ENCODE assay signal across 9 cellular contexts in the genomic region with DNA sequence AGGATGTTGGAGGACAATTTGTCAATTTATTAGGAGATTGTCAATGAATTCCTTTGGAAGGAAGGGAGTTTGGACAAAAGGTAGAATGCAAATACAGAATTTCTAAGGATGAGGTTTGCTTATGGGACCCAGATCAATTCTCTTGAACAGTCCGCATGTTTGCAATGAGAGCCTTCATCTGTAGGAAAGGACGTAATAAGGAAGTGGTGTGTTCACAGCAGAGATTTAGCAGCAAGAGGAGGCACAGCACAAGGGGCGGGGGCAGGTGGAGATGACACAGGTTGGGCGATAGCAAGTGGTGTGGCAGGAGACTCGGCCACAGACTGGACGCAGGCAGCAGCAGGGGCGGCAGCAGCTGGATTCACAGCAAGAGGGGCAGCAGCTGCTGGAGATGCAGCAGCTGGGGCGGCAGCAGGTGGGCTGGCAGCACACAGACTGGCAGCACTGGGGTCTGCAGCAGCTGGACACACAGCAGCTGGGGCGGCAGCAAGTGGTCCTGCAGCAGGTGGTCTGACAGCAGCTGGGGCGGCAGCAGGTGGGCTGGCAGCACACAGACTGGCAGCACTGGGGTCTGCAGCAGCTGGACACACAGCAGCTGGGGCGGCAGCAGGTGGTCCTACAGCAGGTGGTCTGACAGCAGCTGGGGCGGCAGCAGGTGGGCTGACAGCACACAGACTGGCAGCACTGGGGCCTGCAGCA. TPM values are rescaled to one million over a fixed set of nuclear protein-coding genes. Genes with fewer than 3 reads are reported as not detected.
DNase-seq lines count a peak whose midpoint lies in the region; ATAC-seq and TF ChIP-seq lines count a peak whose summit lies in the region.
"Not testable (repeated sequence)": the region's sequence is repeated elsewhere in the genome, so short reads cannot be mapped to it uniquely, and the experiment has no call there.
"Had no signal": no experiment of that assay in that cellular context is flagged by ENCODE, and none has a peak within 500 bp of the region (broad histone marks: within the 10 kb centered on the region; RNA-seq: fewer than 3 reads in every experiment).

No MANE protein-coding gene starts in this region.

- DNase-seq in CD4-positive, CD25-positive, alpha-beta regulatory T cell; H9; activated CD8-positive, alpha-beta T cell treated with anti-CD3 and anti-CD28 coated beads for 36 hours; activated naive CD4-positive, alpha-beta T cell treated with anti-CD3 and anti-CD28 coated beads, Interleukin-2, amount 50 U/mL, for 72 hours (ENCODE audit: low spot score in 2 of 2); effector memory CD8-positive, alpha-beta T cell; neural progenitor cell (ENCODE audit: low spot score): not testable (repeated sequence)

- not testable (repeated sequence) for H2AFZ ChIP-seq in H9 (ENCODE audit: low read length)
- peak overlapping the region; percentile 40 for H2AFZ ChIP-seq in neural progenitor cell (replicated peaks)

- not testable (repeated sequence) for H2BK5ac ChIP-seq in H9 (ENCODE audit: insufficient read length, low read length)

- H3K4me1 Mint-ChIP-seq in CD4-positive, CD25-positive, alpha-beta regulatory T cell = peaks cover 7 to 43% (median 16%) of the 10 kb centered on the region in 4 donors
- H3K4me1 Mint-ChIP-seq in H9 (peaks cover 11 to 12% of the 10 kb centered on the region in 2 experiments), IgD-negative memory B cell (peaks cover 2 to 34% (median 30%) of the 10 kb centered on the region in 3 donors)
- H3K4me1 Mint-ChIP-seq in activated CD8-positive, alpha-beta T cell treated with anti-CD3 and anti-CD28 coated beads for 36 hours (ENCODE audit: low read depth) = peaks cover 51% of the 10 kb centered on the region
- H3K4me1 Mint-ChIP-seq in effector memory CD8-positive, alpha-beta T cell (ENCODE audit: low read depth in 2 of 2) = peaks cover 33 to 36% of the 10 kb centered on the region in 2 donors
- H3K4me1 Mint-ChIP-seq in neural progenitor cell = not testable (repeated sequence)

- not testable (repeated sequence) for H2BK12ac ChIP-seq in H9 (ENCODE audit: insufficient read length, low read depth, low read length)

- H3K36me3 ChIP-seq in CD4-positive, CD25-positive, alpha-beta regulatory T cell (ENCODE audit: control insufficient read depth, insufficient read depth, low read length); neural progenitor cell: not testable (repeated sequence)

- H3F3A ChIP-seq in neural progenitor cell (ENCODE audit: low read depth) = not testable (repeated sequence)

- not testable (repeated sequence) for H2BK15ac ChIP-seq in H9 (ENCODE audit: low read depth, low read length)

- H3K9ac ChIP-seq in H9 (ENCODE audit: extremely low read depth, insufficient read length, low read length); neural progenitor cell: not testable (repeated sequence)

- POLR2A ChIA-PET in activated CD8-positive, alpha-beta T cell treated with anti-CD3 and anti-CD28 coated beads for 36 hours (lab: Charles Lee) = not testable (repeated sequence)

- not testable (repeated sequence) for H3K4me2 ChIP-seq in H9 (ENCODE audit: insufficient read depth, insufficient read length, low read length); neural progenitor cell

- WGBS in H9 (ENCODE audit: extremely low coverage, insufficient read length, low lambda C conversion rate) = no CpG with 5 or more reads among the region's 12 CpGs

- not testable (repeated sequence) for H3K23me2 ChIP-seq in H9 (ENCODE audit: insufficient read length, low read depth, low read length, poor library complexity, severe bottlenecking)

- H2AK5ac ChIP-seq in H9 (ENCODE audit: insufficient read length, low read length) = not testable (repeated sequence)

- not testable (repeated sequence) for H3K27me3 ChIP-seq in CD4-positive, CD25-positive, alpha-beta regulatory T cell (ENCODE audit: control insufficient read depth, insufficient read depth, low read length); H9 (ENCODE audit: insufficient read depth, low read length); neural progenitor cell

- not testable (repeated sequence) for H3K4ac ChIP-seq in H9 (ENCODE audit: low read depth, low read length)

- H2BK20ac ChIP-seq in H9 (ENCODE audit: low read depth, low read length, poor library complexity, severe bottlenecking) = not testable (repeated sequence)

- H4K20me1 ChIP-seq in H9 (ENCODE audit: control insufficient read depth, insufficient read depth, insufficient read length); neural progenitor cell (ENCODE audit: low read depth): not testable (repeated sequence)

- not testable (repeated sequence) for H4K5ac ChIP-seq in H9 (ENCODE audit: insufficient read length, low read depth, low read length)

- H3K79me1 ChIP-seq in H9 (ENCODE audit: insufficient read depth, low read depth, low read length, poor library complexity, severe bottlenecking) = not testable (repeated sequence)

- TF ChIP-seq CTCF in H9 (conservative IDR thresholded peaks at IDR 0.05); activated CD8-positive, alpha-beta T cell treated with anti-CD3 and anti-CD28 coated beads for 36 hours (IDR thresholded peaks at IDR 0.05); neural progenitor cell (IDR thresholded peaks at IDR 0.05): not testable (repeated sequence)

- peak overlapping the region in 2 of 3 donors; percentile 6 to 20 for H3K27ac Mint-ChIP-seq in CD4-positive, CD25-positive, alpha-beta regulatory T cell
- H3K27ac Mint-ChIP-seq in H9 (peak overlapping the region in 2 of 3 experiments; percentile 26 to 36; a peak in 2 of 7 replicates), IgD-negative memory B cell (peak overlapping the region in 2 of 3 donors; percentile 10 to 27)
- not testable (repeated sequence) for H3K27ac Mint-ChIP-seq in activated CD8-positive, alpha-beta T cell treated with anti-CD3 and anti-CD28 coated beads for 36 hours; effector memory CD8-positive, alpha-beta T cell; neural progenitor cell
- H3K27ac Mint-ChIP-seq in activated naive CD4-positive, alpha-beta T cell treated with anti-CD3 and anti-CD28 coated beads, Interleukin-2, amount 50 U/mL, for 72 hours = peak overlapping the region; percentile 41 to 73

- not testable (repeated sequence) for H3K4me3 ChIP-seq in CD4-positive, CD25-positive, alpha-beta regulatory T cell (ENCODE audit: low read depth, low read length); neural progenitor cell

- H3K23ac ChIP-seq in H9 (ENCODE audit: insufficient read length, low read depth, low read length) = not testable (repeated sequence)

- H2BK120ac ChIP-seq in H9 (ENCODE audit: low read depth, low read length, poor library complexity, severe bottlenecking) = not testable (repeated sequence)

- H3K14ac ChIP-seq in H9 (ENCODE audit: insufficient read depth, low read length) = not testable (repeated sequence)

- H3K9me3 ChIP-seq in CD4-positive, CD25-positive, alpha-beta regulatory T cell (ENCODE audit: control insufficient read depth in 2 of 2, low read length in 2 of 2); H9 (ENCODE audit: control insufficient read depth, low read depth, low read length); neural progenitor cell (ENCODE audit: low read depth): not testable (repeated sequence)

- not testable (repeated sequence) for H3K9me3 Mint-ChIP-seq in CD4-positive, CD25-positive, alpha-beta regulatory T cell; H9; IgD-negative memory B cell; activated CD8-positive, alpha-beta T cell treated with anti-CD3 and anti-CD28 coated beads for 36 hours; effector memory CD8-positive, alpha-beta T cell; neural progenitor cell
- peaks cover 10 to 15% of the 10 kb centered on the region in 2 donors for H3K9me3 Mint-ChIP-seq in activated naive CD4-positive, alpha-beta T cell treated with anti-CD3 and anti-CD28 coated beads, Interleukin-2, amount 50 U/mL, for 72 hours

- H3K56ac ChIP-seq in H9 (ENCODE audit: insufficient read length, low read depth, low read length) = not testable (repeated sequence)

- H3K79me2 ChIP-seq in H9 (ENCODE audit: insufficient read depth, low read length); neural progenitor cell (ENCODE audit: low read depth): not testable (repeated sequence)

- H4K8ac ChIP-seq in H9 (replicated peaks; ENCODE audit: insufficient read length, low read depth, low read length) = not testable (repeated sequence)

- H3K4me1 ChIP-seq in CD4-positive, CD25-positive, alpha-beta regulatory T cell (ENCODE audit: control insufficient read depth, insufficient read depth, low read length, poor library complexity, severe bottlenecking); H9 (ENCODE audit: insufficient read depth, low read length); neural progenitor cell: not testable (repeated sequence)

- CTCF ChIA-PET in activated CD8-positive, alpha-beta T cell treated with anti-CD3 and anti-CD28 coated beads for 36 hours (lab: Charles Lee) = not testable (repeated sequence)

- H3K27me3 Mint-ChIP-seq in CD4-positive, CD25-positive, alpha-beta regulatory T cell = peaks cover 38% of the 10 kb centered on the region
- H3K27me3 Mint-ChIP-seq in H9 (ENCODE audit: low read depth); IgD-negative memory B cell; activated CD8-positive, alpha-beta T cell treated with anti-CD3 and anti-CD28 coated beads for 36 hours; neural progenitor cell (ENCODE audit: insufficient read depth, low read depth): not testable (repeated sequence)
- peaks cover 13 to 14% of the 10 kb centered on the region in 2 donors for H3K27me3 Mint-ChIP-seq in effector memory CD8-positive, alpha-beta T cell

- not testable (repeated sequence) for H3K18ac ChIP-seq in H9 (ENCODE audit: insufficient read length, low read depth, low read length)

- H4K91ac ChIP-seq in H9 (ENCODE audit: insufficient read length, low read depth, low read length) = not testable (repeated sequence)

- intact Hi-C loops in activated CD8-positive, alpha-beta T cell treated with anti-CD3 and anti-CD28 coated beads for 36 hours (cut with micrococcal nuclease) = not testable (repeated sequence)

- H3K36me3 Mint-ChIP-seq in CD4-positive, CD25-positive, alpha-beta regulatory T cell; H9 (ENCODE audit: insufficient read depth in 1 of 3, low read depth in 3 of 3); IgD-negative memory B cell; activated CD8-positive, alpha-beta T cell treated with anti-CD3 and anti-CD28 coated beads for 36 hours (ENCODE audit: low read depth); activated naive CD4-positive, alpha-beta T cell treated with anti-CD3 and anti-CD28 coated beads, Interleukin-2, amount 50 U/mL, for 72 hours; neural progenitor cell: not testable (repeated sequence)
- H3K36me3 Mint-ChIP-seq in effector memory CD8-positive, alpha-beta T cell (ENCODE audit: insufficient read depth) = peaks cover 13% of the 10 kb centered on the region

- H3K27ac ChIP-seq in CD4-positive, CD25-positive, alpha-beta regulatory T cell (ENCODE audit: insufficient read depth, low read length, poor library complexity, severe bottlenecking); H9 (ENCODE audit: insufficient read length, low read depth, low read length); neural progenitor cell: not testable (repeated sequence)

- ATAC-seq in CD4-positive, CD25-positive, alpha-beta regulatory T cell (ENCODE audit: low read depth in 2 of 2); activated naive CD4-positive, alpha-beta T cell treated with anti-CD3 and anti-CD28 coated beads, Interleukin-2, amount 50 U/mL, for 72 hours; effector memory CD8-positive, alpha-beta T cell (replicated peaks): not testable (repeated sequence)
- peak; percentile 42 for ATAC-seq in activated CD8-positive, alpha-beta T cell treated with anti-CD3 and anti-CD28 coated beads for 36 hours

- not testable (repeated sequence) for H3T11ph ChIP-seq in H9 (ENCODE audit: low read length)

- H3K4me3 Mint-ChIP-seq in CD4-positive, CD25-positive, alpha-beta regulatory T cell = peak overlapping the region in 2 of 4 donors; percentile 13 to 62
- H3K4me3 Mint-ChIP-seq in H9; activated CD8-positive, alpha-beta T cell treated with anti-CD3 and anti-CD28 coated beads for 36 hours; neural progenitor cell: not testable (repeated sequence)
- H3K4me3 Mint-ChIP-seq in IgD-negative memory B cell = peak overlapping the region in 2 of 4 donors; percentile 1 to 72
- H3K4me3 Mint-ChIP-seq in effector memory CD8-positive, alpha-beta T cell = peak overlapping the region; percentile 48 to 68

RNA-seq across cellular contexts. Expression of a gene that starts 0.5 kb away (rescaled TPM):
- not detected for total RNA-seq in CD4-positive, CD25-positive, alpha-beta regulatory T cell
- polyA plus RNA-seq in CD4-positive, CD25-positive, alpha-beta regulatory T cell = not detected
- total RNA-seq in H9 (2021) = not detected in 2 replicates
- polyA plus RNA-seq in IgD-negative memory B cell = not detected
- total RNA-seq in activated CD8-positive, alpha-beta T cell treated with anti-CD3 and anti-CD28 coated beads for 36 hours = not detected
- not detected for total RNA-seq in activated naive CD4-positive, alpha-beta T cell treated with anti-CD3 and anti-CD28 coated beads, Interleukin-2, amount 50 U/mL, for 72 hours
- not detected in 2 replicates for total RNA-seq in neural progenitor cell (ENCODE audit: low replicate concordance)
- polyA plus RNA-seq: AG04450, SK-N-SH had no signal

RNA-seq across cellular contexts. Expression of a gene that starts 5.3 kb away (rescaled TPM):
- not detected for total RNA-seq in CD4-positive, CD25-positive, alpha-beta regulatory T cell
- polyA plus RNA-seq in CD4-positive, CD25-positive, alpha-beta regulatory T cell = not detected
- total RNA-seq in H9 (2021) = not detected in 2 replicates
- polyA plus RNA-seq in IgD-negative memory B cell = not detected
- total RNA-seq in activated CD8-positive, alpha-beta T cell treated with anti-CD3 and anti-CD28 coated beads for 36 hours = not detected
- not detected for total RNA-seq in activated naive CD4-positive, alpha-beta T cell treated with anti-CD3 and anti-CD28 coated beads, Interleukin-2, amount 50 U/mL, for 72 hours
- not detected in 2 replicates for total RNA-seq in neural progenitor cell (ENCODE audit: low replicate concordance)
- polyA plus RNA-seq: AG04450, SK-N-SH had no signal

RNA-seq across cellular contexts. Expression of a gene that starts 16.9 kb away (rescaled TPM):
- total RNA-seq in CD4-positive, CD25-positive, alpha-beta regulatory T cell = not detected
- not detected for polyA plus RNA-seq in CD4-positive, CD25-positive, alpha-beta regulatory T cell
- total RNA-seq in H9 (2021) = not detected in 2 replicates
- not detected for polyA plus RNA-seq in IgD-negative memory B cell
- total RNA-seq in activated CD8-positive, alpha-beta T cell treated with anti-CD3 and anti-CD28 coated beads for 36 hours = not detected
- total RNA-seq in activated naive CD4-positive, alpha-beta T cell treated with anti-CD3 and anti-CD28 coated beads, Interleukin-2, amount 50 U/mL, for 72 hours = not detected
- not detected in 2 replicates for total RNA-seq in neural progenitor cell (ENCODE audit: low replicate concordance)
- polyA plus RNA-seq: AG04450, SK-N-SH had no signal

RNA-seq across cellular contexts. Expression of a gene that starts 18.3 kb away (rescaled TPM):
- not detected for total RNA-seq in CD4-positive, CD25-positive, alpha-beta regulatory T cell
- polyA plus RNA-seq in CD4-positive, CD25-positive, alpha-beta regulatory T cell = not detected
- total RNA-seq in H9 (2021) (not detected in 2 replicates), neural progenitor cell (ENCODE audit: low replicate concordance) (not detected in 2 replicates)
- polyA plus RNA-seq in IgD-negative memory B cell = not detected
- not detected for total RNA-seq in activated CD8-positive, alpha-beta T cell treated with anti-CD3 and anti-CD28 coated beads for 36 hours
- total RNA-seq in activated naive CD4-positive, alpha-beta T cell treated with anti-CD3 and anti-CD28 coated beads, Interleukin-2, amount 50 U/mL, for 72 hours = not detected
- polyA plus RNA-seq: AG04450, SK-N-SH had no signal

RNA-seq across cellular contexts. Expression of a gene that starts 21.4 kb away (rescaled TPM):
- not detected for total RNA-seq in CD4-positive, CD25-positive, alpha-beta regulatory T cell
- polyA plus RNA-seq in CD4-positive, CD25-positive, alpha-beta regulatory T cell = not detected
- total RNA-seq in H9 (2021) = not detected in 2 replicates
- polyA plus RNA-seq in IgD-negative memory B cell = not detected
- not detected for total RNA-seq in activated CD8-positive, alpha-beta T cell treated with anti-CD3 and anti-CD28 coated beads for 36 hours
- not detected for total RNA-seq in activated naive CD4-positive, alpha-beta T cell treated with anti-CD3 and anti-CD28 coated beads, Interleukin-2, amount 50 U/mL, for 72 hours
- not detected in 2 replicates for total RNA-seq in neural progenitor cell (ENCODE audit: low replicate concordance)
- polyA plus RNA-seq: AG04450, SK-N-SH had no signal
